In the genomic region with DNA sequence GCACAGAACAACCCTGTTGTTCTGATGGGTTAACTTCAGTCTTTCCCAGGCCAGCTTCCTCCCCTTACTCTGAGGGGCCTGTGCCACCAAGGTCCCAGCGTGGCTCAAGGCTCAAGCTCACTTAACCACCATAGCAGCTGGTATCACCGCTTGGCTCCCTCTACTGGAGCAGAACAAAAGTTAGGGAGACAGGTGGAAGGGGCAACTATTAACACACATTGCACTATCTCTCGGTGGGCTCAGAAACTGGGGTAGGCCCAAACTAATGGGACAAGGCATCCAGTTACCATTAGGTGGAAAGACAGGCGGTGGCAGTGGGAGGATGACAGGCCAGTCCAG, we compare ENCODE assay signal across 9 cellular contexts.
A peak's percentile ranks its signal among the peaks of the same experiment; 100 is the strongest.
DNase-seq lines count a peak whose midpoint lies in the region; ATAC-seq and TF ChIP-seq lines count a peak whose summit lies in the region.
"Had no signal": no experiment of that assay in that cellular context is flagged by ENCODE, and none has a peak within 500 bp of the region (broad histone marks: within the 10 kb centered on the region; RNA-seq: fewer than 3 reads in every experiment).

No MANE protein-coding gene starts in this region.

- H3K9ac ChIP-seq in NT2/D1 (ENCODE audit: insufficient read length, low read depth): no peak overlapping the region
- H3K9ac ChIP-seq in endodermal cell (ENCODE audit: extremely low read depth, low read length, poor library complexity, severe bottlenecking): no peak overlapping the region

- no peaks in the 10 kb centered on the region for H3K36me3 ChIP-seq in NT2/D1 (ENCODE audit: insufficient read depth, insufficient read length, low read length)
- H3K36me3 ChIP-seq in endodermal cell (ENCODE audit: control insufficient read depth, insufficient read depth, low read length): no peaks in the 10 kb centered on the region
- H3K36me3 ChIP-seq in naive thymus-derived CD4-positive, alpha-beta T cell (ENCODE audit: control insufficient read depth in 2 of 3, insufficient read depth in 3 of 3, low read length in 3 of 3): no peaks in the 10 kb centered on the region
- H3K36me3 ChIP-seq: SJSA1 had no signal

- no peak overlapping the region for H3K27ac ChIP-seq in endodermal cell (ENCODE audit: low read depth, low read length)
- H3K27ac ChIP-seq in naive thymus-derived CD4-positive, alpha-beta T cell (ENCODE audit: low read depth, low read length): no peak overlapping the region
- H3K27ac ChIP-seq: SJSA1 had no signal

- H3K4me1 Mint-ChIP-seq in endodermal cell: peaks cover 9% of the 10 kb centered on the region
- peaks cover 0 to 5% (median 0%) of the 10 kb centered on the region in 7 donors for H3K4me1 Mint-ChIP-seq in naive thymus-derived CD4-positive, alpha-beta T cell

- WGBS in endodermal cell (ENCODE audit: insufficient coverage in 1 of 2, insufficient read length in 1 of 2), 2 experiments: 71 to 83% methylated on average over 2 to 4 of the region's 4 CpGs

- no peaks in the 10 kb centered on the region for H3K27me3 ChIP-seq in NT2/D1 (ENCODE audit: insufficient read depth, insufficient read length)
- H3K27me3 ChIP-seq in endodermal cell (ENCODE audit: control insufficient read depth, insufficient read depth, low read length, poor library complexity, severe bottlenecking): no peaks in the 10 kb centered on the region
- no peaks in the 10 kb centered on the region for H3K27me3 ChIP-seq in naive thymus-derived CD4-positive, alpha-beta T cell (ENCODE audit: control insufficient read depth in 2 of 2, insufficient read depth in 2 of 2, low read length in 2 of 2)
- H3K27me3 ChIP-seq: SJSA1 had no signal

- H3K4me1 ChIP-seq in NT2/D1 (ENCODE audit: insufficient read depth, insufficient read length) (peaks cover 3% of the 10 kb centered on the region), endodermal cell (ENCODE audit: control insufficient read depth, insufficient read depth, low read length) (peaks cover 4% of the 10 kb centered on the region)
- no peaks in the 10 kb centered on the region for H3K4me1 ChIP-seq in naive thymus-derived CD4-positive, alpha-beta T cell (ENCODE audit: control insufficient read depth in 2 of 2, insufficient read depth in 2 of 2, low read length in 2 of 2)
- H3K4me1 ChIP-seq: SJSA1 had no signal

- H3K9me3 ChIP-seq in NT2/D1 (ENCODE audit: insufficient read depth, low read length): no peaks in the 10 kb centered on the region
- H3K9me3 ChIP-seq in endodermal cell (ENCODE audit: control insufficient read depth, low read length): no peaks in the 10 kb centered on the region
- H3K9me3 ChIP-seq in naive thymus-derived CD4-positive, alpha-beta T cell (ENCODE audit: control insufficient read depth in 2 of 3, low read length in 3 of 3): no peaks in the 10 kb centered on the region
- H3K9me3 ChIP-seq: SJSA1 had no signal

- intact Hi-C loops in naive thymus-derived CD4-positive, alpha-beta T cell (cut with micrococcal nuclease): loop anchor here (1.0 to 5.0 kb wide), 4 partner anchors 88 to 150 kb away; partner anchors contain the start of gene ATL2 (in 1 of the 2)

- POLR2A ChIA-PET in naive thymus-derived CD4-positive, alpha-beta T cell (lab: Charles Lee): interaction anchor here (0.6 kb wide), 1 partner anchor 93 kb away, joined by 3 read pairs; no protein-coding TSS in a partner anchor

- DNase-seq in COLO668 (lab: John Stamatoyannopoulos, UW; ENCODE audit: unreplicated experiment): peak; percentile 10
- DNase-seq in NT2/D1 (ENCODE audit: low read depth, low spot score): peak; percentile 38
- DNase-seq in endodermal cell: peak; percentile 86
- peak in 6 of 9 donors; percentile 2 to 23 (median 14) for DNase-seq in naive thymus-derived CD4-positive, alpha-beta T cell
- no peak for DNase-seq in activated CD4-positive, CD25-positive, alpha-beta regulatory T cell treated with anti-CD3 and anti-CD28 coated beads, Interleukin-2, amount 50 U/mL, for 72 hours
- DNase-seq in C1 segment of cervical spinal cord (lab: John Stamatoyannopoulos, UW): no peak
- DNase-seq in SHP77 (lab: John Stamatoyannopoulos, UW): no peak

- H3K27me3 Mint-ChIP-seq in endodermal cell (ENCODE audit: insufficient read depth): peaks cover 2% of the 10 kb centered on the region
- H3K27me3 Mint-ChIP-seq in naive thymus-derived CD4-positive, alpha-beta T cell: peaks cover 0 to 16% (median 0%) of the 10 kb centered on the region in 5 donors

- H3K9me3 Mint-ChIP-seq in endodermal cell: no peaks in the 10 kb centered on the region
- H3K9me3 Mint-ChIP-seq in naive thymus-derived CD4-positive, alpha-beta T cell: no peaks in the 10 kb centered on the region

- no peaks in the 10 kb centered on the region for H3K36me3 Mint-ChIP-seq in endodermal cell (ENCODE audit: low read depth)
- no peaks in the 10 kb centered on the region for H3K36me3 Mint-ChIP-seq in naive thymus-derived CD4-positive, alpha-beta T cell

- peak; percentile 76 for TF ChIP-seq CTCF in endodermal cell (conservative IDR thresholded peaks at IDR 0.05)

- H3K27ac Mint-ChIP-seq in endodermal cell: peak overlapping the region; percentile 68
- peak overlapping the region in 2 of 9 donors; percentile 35 to 66 for H3K27ac Mint-ChIP-seq in naive thymus-derived CD4-positive, alpha-beta T cell

- H3K4me3 ChIP-seq in NT2/D1 (ENCODE audit: insufficient read length, low read depth) (no peak overlapping the region), endodermal cell (ENCODE audit: low read length) (no peak overlapping the region)
- H3K4me3 ChIP-seq in naive thymus-derived CD4-positive, alpha-beta T cell (ENCODE audit: low read length): no peak overlapping the region
- H3K4me3 ChIP-seq: SJSA1 had no signal

- no peak overlapping the region for H3K4me3 Mint-ChIP-seq in endodermal cell
- H3K4me3 Mint-ChIP-seq in naive thymus-derived CD4-positive, alpha-beta T cell: no peak overlapping the region

- CTCF ChIA-PET in naive thymus-derived CD4-positive, alpha-beta T cell (lab: Charles Lee): interaction anchor here (0.5 to 1.4 kb wide), 8 partner anchors 43 to 1186 kb away, joined by 3 to 11 read pairs (median 4); no protein-coding TSS in a partner anchor

- ATAC-seq in GM19351 (IDR thresholded peaks at IDR 0.05; ENCODE audit: unreplicated experiment): peak; percentile 61
- ATAC-seq in naive thymus-derived CD4-positive, alpha-beta T cell: peak; percentile 45

Comparison
In these comparisons a context has a peak if more than half of its experiments do, and no peak if none do; other contexts are left out.
1. DNase-seq: peak in COLO668 (single experiment), NT2/D1 (single experiment), endodermal cell (single experiment) and naive thymus-derived CD4-positive, alpha-beta T cell (6 of 9); none in activated CD4-positive, CD25-positive, alpha-beta regulatory T cell treated with anti-CD3 and anti-CD28 coated beads, Interleukin-2, amount 50 U/mL, for 72 hours (single experiment), C1 segment of cervical spinal cord (0 of 14) and SHP77 (0 of 2).